2 cellular contexts compared by ENCODE assay signal in genomic region chr7:140685407-140686087, GRCh38.
TF ChIP-seq lines count a peak whose summit lies in the region.

No MANE protein-coding gene starts in this region.

TF ChIP-seq in HepG2, 621 proteins besides CTCF, POLR2A, EP300 and RAD21 (continues in another document):
- TF ChIP-seq ZNF256 (CRISPR knock-in tag; conservative IDR thresholded peaks at IDR 0.05) (no peak), ZSCAN29 (CRISPR knock-in tag; conservative IDR thresholded peaks at IDR 0.05) (no peak), ATF2 (CRISPR knock-in tag; IDR thresholded peaks at IDR 0.05) (no peak), ZNF513 (CRISPR knock-in tag; conservative IDR thresholded peaks at IDR 0.05) (no peak), PBX3 (CRISPR knock-in tag; IDR thresholded peaks at IDR 0.05; ENCODE audit: borderline replicate concordance) (no peak), SNAPC5 (CRISPR knock-in tag; IDR thresholded peaks at IDR 0.05; ENCODE audit: borderline replicate concordance) (no peak), ZNF503 (CRISPR knock-in tag; IDR thresholded peaks at IDR 0.05) (no peak), CSRNP1 (CRISPR knock-in tag; IDR thresholded peaks at IDR 0.05) (no peak), PATZ1 (CRISPR knock-in tag; IDR thresholded peaks at IDR 0.05) (no peak), SMC3 (IDR thresholded peaks at IDR 0.05; ENCODE audit: low read length) (no peak), RXRA (CRISPR knock-in tag; IDR thresholded peaks at IDR 0.05) (no peak)

TF ChIP-seq in H1, 55 proteins besides CTCF, POLR2A, EP300 and RAD21:
- no peak for TF ChIP-seq SP1 (IDR thresholded peaks at IDR 0.05; ENCODE audit: low read depth, low read length)
- no peak for TF ChIP-seq SP4 (IDR thresholded peaks at IDR 0.05; ENCODE audit: low read length)
- TF ChIP-seq EZH2 (IDR thresholded peaks at IDR 0.05; ENCODE audit: low read depth, low read length, severe bottlenecking): no peak
- no peak for TF ChIP-seq CEBPB (IDR thresholded peaks at IDR 0.05; ENCODE audit: low read depth, low read length)
- TF ChIP-seq SRF (IDR thresholded peaks at IDR 0.05; ENCODE audit: low read depth, low read length): no peak
- no peak for TF ChIP-seq CBX5 (IDR thresholded peaks at IDR 0.05; ENCODE audit: low read depth, low read length)
- TF ChIP-seq BCL11A (IDR thresholded peaks at IDR 0.05; ENCODE audit: low read depth in 2 of 2, low read length in 2 of 2): no peak
- TF ChIP-seq ATF2 (IDR thresholded peaks at IDR 0.05; ENCODE audit: low read length): no peak
- no peak for TF ChIP-seq CBX8 (IDR thresholded peaks at IDR 0.05; ENCODE audit: borderline replicate concordance, low read depth, low read length)
- no peak for TF ChIP-seq NRF1 (IDR thresholded peaks at IDR 0.05; ENCODE audit: low read depth, low read length)
TF ChIP-seq in H1: peak in this region for 0.
